1 cellular context compared by ENCODE assay signal in the genomic region with DNA sequence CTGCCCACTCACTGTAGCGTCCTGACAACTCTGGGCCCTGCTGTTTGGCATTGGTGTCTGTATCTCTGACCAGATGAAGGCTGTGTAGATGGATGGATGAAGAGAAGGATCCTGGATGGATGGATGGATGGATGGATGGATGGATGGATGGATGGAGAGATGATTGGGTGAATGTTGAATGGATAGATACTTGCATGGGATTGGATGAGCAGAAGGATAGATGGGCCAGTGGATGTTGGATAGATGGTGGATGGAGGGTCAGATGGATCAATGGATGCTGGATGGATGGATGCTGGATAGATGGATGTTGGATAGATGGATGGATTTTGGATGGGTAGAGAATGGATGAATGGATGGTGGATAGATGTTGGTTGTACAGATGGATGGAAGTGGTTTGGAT.
A peak's percentile ranks its signal among the peaks of the same experiment; 100 is the strongest.
TF ChIP-seq lines count a peak whose summit lies in the region.

No MANE protein-coding gene starts in this region.

TF ChIP-seq in K562, 482 proteins besides CTCF, POLR2A, EP300 and RAD21 (continued from another document and continues in another):
- TF ChIP-seq, protein P1, sequence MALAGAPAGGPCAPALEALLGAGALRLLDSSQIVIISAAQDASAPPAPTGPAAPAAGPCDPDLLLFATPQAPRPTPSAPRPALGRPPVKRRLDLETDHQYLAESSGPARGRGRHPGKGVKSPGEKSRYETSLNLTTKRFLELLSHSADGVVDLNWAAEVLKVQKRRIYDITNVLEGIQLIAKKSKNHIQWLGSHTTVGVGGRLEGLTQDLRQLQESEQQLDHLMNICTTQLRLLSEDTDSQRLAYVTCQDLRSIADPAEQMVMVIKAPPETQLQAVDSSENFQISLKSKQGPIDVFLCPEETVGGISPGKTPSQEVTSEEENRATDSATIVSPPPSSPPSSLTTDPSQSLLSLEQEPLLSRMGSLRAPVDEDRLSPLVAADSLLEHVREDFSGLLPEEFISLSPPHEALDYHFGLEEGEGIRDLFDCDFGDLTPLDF (CRISPR knock-in tag; IDR thresholded peaks at IDR 0.05) = no peak
- TF ChIP-seq CTBP1 (IDR thresholded peaks at IDR 0.05; ENCODE audit: borderline replicate concordance) (peak; percentile 50; the same call in 1 of the 2 replicates), CBX3 (IDR thresholded peaks at IDR 0.05; ENCODE audit: borderline replicate concordance in 1 of 2, low read length in 2 of 2) (no peak), SP2 (IDR thresholded peaks at IDR 0.05; ENCODE audit: extremely low read depth, low read depth, low read length, poor library complexity, severe bottlenecking) (no peak), CBFB (CRISPR knock-in tag; IDR thresholded peaks at IDR 0.05) (no peak), KLF16 (IDR thresholded peaks at IDR 0.05) (no peak), SAFB2 (IDR thresholded peaks at IDR 0.05; ENCODE audit: borderline replicate concordance, low read depth, low read length, severe bottlenecking) (no peak), ETV5 (CRISPR knock-in tag; IDR thresholded peaks at IDR 0.05; ENCODE audit: low read depth) (no peak), ZNF707 (CRISPR knock-in tag; conservative IDR thresholded peaks at IDR 0.05) (no peak), ADNP (tag; IDR thresholded peaks at IDR 0.05) (no peak), HDAC1 (IDR thresholded peaks at IDR 0.05) (peak in 1 of 2 experiments; percentile 87; a peak in 2 of 4 replicates), GTF2E2 (tag; IDR thresholded peaks at IDR 0.05) (no peak), DPF2 (IDR thresholded peaks at IDR 0.05) (no peak), SIN3A (IDR thresholded peaks at IDR 0.05; ENCODE audit: borderline replicate concordance in 2 of 2, control insufficient read depth in 1 of 2, low read depth in 2 of 2, low read length in 2 of 2) (no peak), ZNF408 (CRISPR knock-in tag; IDR thresholded peaks at IDR 0.05; ENCODE audit: low read depth) (no peak), ZFP36 (IDR thresholded peaks at IDR 0.05; ENCODE audit: low read depth, low read length, partially characterized antibody) (no peak), EHMT2 (IDR thresholded peaks at IDR 0.05) (peak; percentile 88), JUND (IDR thresholded peaks at IDR 0.05; ENCODE audit: borderline replicate concordance, low read depth, low read length) (no peak), JUND (tag; IDR thresholded peaks at IDR 0.05; ENCODE audit: borderline replicate concordance, low read depth, low read length) (no peak), SRSF7 (optimal IDR thresholded peaks at IDR 0.05; ENCODE audit: low read depth, low read length) (no peak), HMG20B (CRISPR knock-in tag; IDR thresholded peaks at IDR 0.05) (no peak), MYC (IDR thresholded peaks at IDR 0.05; ENCODE audit: low read depth, low read length) (no peak), MYC (CRISPR knock-in tag; IDR thresholded peaks at IDR 0.05; ENCODE audit: borderline replicate concordance, low read depth) (no peak), SNRNP70 (optimal IDR thresholded peaks at IDR 0.05; ENCODE audit: low read depth, low read length) (no peak), MED1 (CRISPR knock-in tag; IDR thresholded peaks at IDR 0.05; ENCODE audit: borderline replicate concordance) (no peak), RUNX1 (IDR thresholded peaks at IDR 0.05; ENCODE audit: low read depth) (no peak), ZNF75A (CRISPR knock-in tag; IDR thresholded peaks at IDR 0.05) (no peak), ELF1 (tag; IDR thresholded peaks at IDR 0.05) (0 out of 2 replicates have a peak, but pooled peaks have one; percentile 18), TEAD1 (CRISPR knock-in tag; IDR thresholded peaks at IDR 0.05) (no peak), COPS2 (conservative IDR thresholded peaks at IDR 0.05) (no peak), PTTG1 (tag; IDR thresholded peaks at IDR 0.05; ENCODE audit: low read depth) (no peak), SMAD4 (CRISPR knock-in tag; conservative IDR thresholded peaks at IDR 0.05) (no peak), BCL6 (CRISPR knock-in tag; IDR thresholded peaks at IDR 0.05) (no peak), ZFPM2 (CRISPR knock-in tag; IDR thresholded peaks at IDR 0.05) (no peak), HNRNPH1 (optimal IDR thresholded peaks at IDR 0.05; ENCODE audit: low read depth, low read length) (no peak), KDM1A (IDR thresholded peaks at IDR 0.05) (peak; percentile 83 to 86), OTX1 (CRISPR knock-in tag; IDR thresholded peaks at IDR 0.05) (0 out of 2 replicates have a peak, but pooled peaks have one; percentile 60)
- TF ChIP-seq, protein P2, sequence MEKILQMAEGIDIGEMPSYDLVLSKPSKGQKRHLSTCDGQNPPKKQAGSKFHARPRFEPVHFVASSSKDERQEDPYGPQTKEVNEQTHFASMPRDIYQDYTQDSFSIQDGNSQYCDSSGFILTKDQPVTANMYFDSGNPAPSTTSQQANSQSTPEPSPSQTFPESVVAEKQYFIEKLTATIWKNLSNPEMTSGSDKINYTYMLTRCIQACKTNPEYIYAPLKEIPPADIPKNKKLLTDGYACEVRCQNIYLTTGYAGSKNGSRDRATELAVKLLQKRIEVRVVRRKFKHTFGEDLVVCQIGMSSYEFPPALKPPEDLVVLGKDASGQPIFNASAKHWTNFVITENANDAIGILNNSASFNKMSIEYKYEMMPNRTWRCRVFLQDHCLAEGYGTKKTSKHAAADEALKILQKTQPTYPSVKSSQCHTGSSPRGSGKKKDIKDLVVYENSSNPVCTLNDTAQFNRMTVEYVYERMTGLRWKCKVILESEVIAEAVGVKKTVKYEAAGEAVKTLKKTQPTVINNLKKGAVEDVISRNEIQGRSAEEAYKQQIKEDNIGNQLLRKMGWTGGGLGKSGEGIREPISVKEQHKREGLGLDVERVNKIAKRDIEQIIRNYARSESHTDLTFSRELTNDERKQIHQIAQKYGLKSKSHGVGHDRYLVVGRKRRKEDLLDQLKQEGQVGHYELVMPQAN (IDR thresholded peaks at IDR 0.05; ENCODE audit: borderline replicate concordance) = 0 out of 2 replicates have a peak, but pooled peaks have one; percentile 22
- TF ChIP-seq, protein P3, sequence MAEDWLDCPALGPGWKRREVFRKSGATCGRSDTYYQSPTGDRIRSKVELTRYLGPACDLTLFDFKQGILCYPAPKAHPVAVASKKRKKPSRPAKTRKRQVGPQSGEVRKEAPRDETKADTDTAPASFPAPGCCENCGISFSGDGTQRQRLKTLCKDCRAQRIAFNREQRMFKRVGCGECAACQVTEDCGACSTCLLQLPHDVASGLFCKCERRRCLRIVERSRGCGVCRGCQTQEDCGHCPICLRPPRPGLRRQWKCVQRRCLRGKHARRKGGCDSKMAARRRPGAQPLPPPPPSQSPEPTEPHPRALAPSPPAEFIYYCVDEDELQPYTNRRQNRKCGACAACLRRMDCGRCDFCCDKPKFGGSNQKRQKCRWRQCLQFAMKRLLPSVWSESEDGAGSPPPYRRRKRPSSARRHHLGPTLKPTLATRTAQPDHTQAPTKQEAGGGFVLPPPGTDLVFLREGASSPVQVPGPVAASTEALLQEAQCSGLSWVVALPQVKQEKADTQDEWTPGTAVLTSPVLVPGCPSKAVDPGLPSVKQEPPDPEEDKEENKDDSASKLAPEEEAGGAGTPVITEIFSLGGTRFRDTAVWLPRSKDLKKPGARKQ (CRISPR knock-in tag; IDR thresholded peaks at IDR 0.05) = no peak
- TF ChIP-seq, protein P4, sequence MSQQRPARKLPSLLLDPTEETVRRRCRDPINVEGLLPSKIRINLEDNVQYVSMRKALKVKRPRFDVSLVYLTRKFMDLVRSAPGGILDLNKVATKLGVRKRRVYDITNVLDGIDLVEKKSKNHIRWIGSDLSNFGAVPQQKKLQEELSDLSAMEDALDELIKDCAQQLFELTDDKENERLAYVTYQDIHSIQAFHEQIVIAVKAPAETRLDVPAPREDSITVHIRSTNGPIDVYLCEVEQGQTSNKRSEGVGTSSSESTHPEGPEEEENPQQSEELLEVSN (IDR thresholded peaks at IDR 0.05; ENCODE audit: borderline replicate concordance in 1 of 2, extremely low read depth in 1 of 2, insufficient read depth in 1 of 2, insufficient read length in 1 of 2, low read depth in 1 of 2, low read length in 1 of 2, poor library complexity in 1 of 2, severe bottlenecking in 1 of 2) = no peak
- TF ChIP-seq, protein P5, sequence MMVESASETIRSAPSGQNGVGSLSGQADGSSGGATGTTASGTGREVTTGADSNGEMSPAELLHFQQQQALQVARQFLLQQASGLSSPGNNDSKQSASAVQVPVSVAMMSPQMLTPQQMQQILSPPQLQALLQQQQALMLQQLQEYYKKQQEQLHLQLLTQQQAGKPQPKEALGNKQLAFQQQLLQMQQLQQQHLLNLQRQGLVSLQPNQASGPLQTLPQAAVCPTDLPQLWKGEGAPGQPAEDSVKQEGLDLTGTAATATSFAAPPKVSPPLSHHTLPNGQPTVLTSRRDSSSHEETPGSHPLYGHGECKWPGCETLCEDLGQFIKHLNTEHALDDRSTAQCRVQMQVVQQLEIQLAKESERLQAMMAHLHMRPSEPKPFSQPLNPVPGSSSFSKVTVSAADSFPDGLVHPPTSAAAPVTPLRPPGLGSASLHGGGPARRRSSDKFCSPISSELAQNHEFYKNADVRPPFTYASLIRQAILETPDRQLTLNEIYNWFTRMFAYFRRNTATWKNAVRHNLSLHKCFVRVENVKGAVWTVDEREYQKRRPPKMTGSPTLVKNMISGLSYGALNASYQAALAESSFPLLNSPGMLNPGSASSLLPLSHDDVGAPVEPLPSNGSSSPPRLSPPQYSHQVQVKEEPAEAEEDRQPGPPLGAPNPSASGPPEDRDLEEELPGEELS (CRISPR knock-in tag; IDR thresholded peaks at IDR 0.05; ENCODE audit: borderline replicate concordance) = no peak
- TF ChIP-seq, protein P6, sequence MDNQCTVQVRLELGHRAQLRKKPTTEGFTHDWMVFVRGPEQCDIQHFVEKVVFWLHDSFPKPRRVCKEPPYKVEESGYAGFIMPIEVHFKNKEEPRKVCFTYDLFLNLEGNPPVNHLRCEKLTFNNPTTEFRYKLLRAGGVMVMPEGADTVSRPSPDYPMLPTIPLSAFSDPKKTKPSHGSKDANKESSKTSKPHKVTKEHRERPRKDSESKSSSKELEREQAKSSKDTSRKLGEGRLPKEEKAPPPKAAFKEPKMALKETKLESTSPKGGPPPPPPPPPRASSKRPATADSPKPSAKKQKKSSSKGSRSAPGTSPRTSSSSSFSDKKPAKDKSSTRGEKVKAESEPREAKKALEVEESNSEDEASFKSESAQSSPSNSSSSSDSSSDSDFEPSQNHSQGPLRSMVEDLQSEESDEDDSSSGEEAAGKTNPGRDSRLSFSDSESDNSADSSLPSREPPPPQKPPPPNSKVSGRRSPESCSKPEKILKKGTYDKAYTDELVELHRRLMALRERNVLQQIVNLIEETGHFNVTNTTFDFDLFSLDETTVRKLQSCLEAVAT (IDR thresholded peaks at IDR 0.05) = peak in 1 of 2 experiments; percentile 64; a peak in 1 of 4 replicates
- TF ChIP-seq, protein P7, sequence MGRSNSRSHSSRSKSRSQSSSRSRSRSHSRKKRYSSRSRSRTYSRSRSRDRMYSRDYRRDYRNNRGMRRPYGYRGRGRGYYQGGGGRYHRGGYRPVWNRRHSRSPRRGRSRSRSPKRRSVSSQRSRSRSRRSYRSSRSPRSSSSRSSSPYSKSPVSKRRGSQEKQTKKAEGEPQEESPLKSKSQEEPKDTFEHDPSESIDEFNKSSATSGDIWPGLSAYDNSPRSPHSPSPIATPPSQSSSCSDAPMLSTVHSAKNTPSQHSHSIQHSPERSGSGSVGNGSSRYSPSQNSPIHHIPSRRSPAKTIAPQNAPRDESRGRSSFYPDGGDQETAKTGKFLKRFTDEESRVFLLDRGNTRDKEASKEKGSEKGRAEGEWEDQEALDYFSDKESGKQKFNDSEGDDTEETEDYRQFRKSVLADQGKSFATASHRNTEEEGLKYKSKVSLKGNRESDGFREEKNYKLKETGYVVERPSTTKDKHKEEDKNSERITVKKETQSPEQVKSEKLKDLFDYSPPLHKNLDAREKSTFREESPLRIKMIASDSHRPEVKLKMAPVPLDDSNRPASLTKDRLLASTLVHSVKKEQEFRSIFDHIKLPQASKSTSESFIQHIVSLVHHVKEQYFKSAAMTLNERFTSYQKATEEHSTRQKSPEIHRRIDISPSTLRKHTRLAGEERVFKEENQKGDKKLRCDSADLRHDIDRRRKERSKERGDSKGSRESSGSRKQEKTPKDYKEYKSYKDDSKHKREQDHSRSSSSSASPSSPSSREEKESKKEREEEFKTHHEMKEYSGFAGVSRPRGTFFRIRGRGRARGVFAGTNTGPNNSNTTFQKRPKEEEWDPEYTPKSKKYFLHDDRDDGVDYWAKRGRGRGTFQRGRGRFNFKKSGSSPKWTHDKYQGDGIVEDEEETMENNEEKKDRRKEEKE (IDR thresholded peaks at IDR 0.05; ENCODE audit: borderline replicate concordance in 1 of 2, control insufficient read depth in 1 of 2, low read depth in 2 of 2, low read length in 1 of 2) = no peak
- TF ChIP-seq, protein P8, sequence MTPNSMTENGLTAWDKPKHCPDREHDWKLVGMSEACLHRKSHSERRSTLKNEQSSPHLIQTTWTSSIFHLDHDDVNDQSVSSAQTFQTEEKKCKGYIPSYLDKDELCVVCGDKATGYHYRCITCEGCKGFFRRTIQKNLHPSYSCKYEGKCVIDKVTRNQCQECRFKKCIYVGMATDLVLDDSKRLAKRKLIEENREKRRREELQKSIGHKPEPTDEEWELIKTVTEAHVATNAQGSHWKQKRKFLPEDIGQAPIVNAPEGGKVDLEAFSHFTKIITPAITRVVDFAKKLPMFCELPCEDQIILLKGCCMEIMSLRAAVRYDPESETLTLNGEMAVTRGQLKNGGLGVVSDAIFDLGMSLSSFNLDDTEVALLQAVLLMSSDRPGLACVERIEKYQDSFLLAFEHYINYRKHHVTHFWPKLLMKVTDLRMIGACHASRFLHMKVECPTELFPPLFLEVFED (CRISPR knock-in tag; conservative IDR thresholded peaks at IDR 0.05) = 0 out of 2 replicates have a peak, but pooled peaks have one; percentile 33
- TF ChIP-seq, protein P9, sequence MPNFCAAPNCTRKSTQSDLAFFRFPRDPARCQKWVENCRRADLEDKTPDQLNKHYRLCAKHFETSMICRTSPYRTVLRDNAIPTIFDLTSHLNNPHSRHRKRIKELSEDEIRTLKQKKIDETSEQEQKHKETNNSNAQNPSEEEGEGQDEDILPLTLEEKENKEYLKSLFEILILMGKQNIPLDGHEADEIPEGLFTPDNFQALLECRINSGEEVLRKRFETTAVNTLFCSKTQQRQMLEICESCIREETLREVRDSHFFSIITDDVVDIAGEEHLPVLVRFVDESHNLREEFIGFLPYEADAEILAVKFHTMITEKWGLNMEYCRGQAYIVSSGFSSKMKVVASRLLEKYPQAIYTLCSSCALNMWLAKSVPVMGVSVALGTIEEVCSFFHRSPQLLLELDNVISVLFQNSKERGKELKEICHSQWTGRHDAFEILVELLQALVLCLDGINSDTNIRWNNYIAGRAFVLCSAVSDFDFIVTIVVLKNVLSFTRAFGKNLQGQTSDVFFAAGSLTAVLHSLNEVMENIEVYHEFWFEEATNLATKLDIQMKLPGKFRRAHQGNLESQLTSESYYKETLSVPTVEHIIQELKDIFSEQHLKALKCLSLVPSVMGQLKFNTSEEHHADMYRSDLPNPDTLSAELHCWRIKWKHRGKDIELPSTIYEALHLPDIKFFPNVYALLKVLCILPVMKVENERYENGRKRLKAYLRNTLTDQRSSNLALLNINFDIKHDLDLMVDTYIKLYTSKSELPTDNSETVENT (CRISPR knock-in tag; IDR thresholded peaks at IDR 0.05) = no peak
- TF ChIP-seq, protein P10, sequence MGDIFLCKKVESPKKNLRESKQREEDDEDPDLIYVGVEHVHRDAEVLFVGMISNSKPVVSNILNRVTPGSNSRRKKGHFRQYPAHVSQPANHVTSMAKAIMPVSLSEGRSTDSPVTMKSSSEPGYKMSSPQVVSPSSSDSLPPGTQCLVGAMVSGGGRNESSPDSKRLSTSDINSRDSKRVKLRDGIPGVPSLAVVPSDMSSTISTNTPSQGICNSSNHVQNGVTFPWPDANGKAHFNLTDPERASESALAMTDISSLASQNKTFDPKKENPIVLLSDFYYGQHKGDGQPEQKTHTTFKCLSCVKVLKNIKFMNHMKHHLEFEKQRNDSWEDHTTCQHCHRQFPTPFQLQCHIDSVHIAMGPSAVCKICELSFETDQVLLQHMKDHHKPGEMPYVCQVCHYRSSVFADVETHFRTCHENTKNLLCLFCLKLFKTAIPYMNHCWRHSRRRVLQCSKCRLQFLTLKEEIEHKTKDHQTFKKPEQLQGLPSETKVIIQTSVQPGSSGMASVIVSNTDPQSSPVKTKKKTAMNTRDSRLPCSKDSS (IDR thresholded peaks at IDR 0.05; ENCODE audit: low read depth, partially characterized antibody) = no peak
